ENCODE assay signal across 22 cellular contexts in genomic region chr12:121813951-121814350, GRCh38. TPM values are rescaled to one million over a fixed set of nuclear protein-coding genes. Genes with fewer than 3 reads are reported as not detected.
A peak's percentile ranks its signal among the peaks of the same experiment; 100 is the strongest.
DNase-seq lines count a peak whose midpoint lies in the region; ATAC-seq, FAIRE-seq and TF ChIP-seq lines count a peak whose summit lies in the region.
"Had no signal": no experiment of that assay in that cellular context is flagged by ENCODE, and none has a peak within 500 bp of the region (broad histone marks: within the 10 kb centered on the region; RNA-seq: fewer than 3 reads in every experiment).

No MANE protein-coding gene starts in this region.

- peak overlapping the region; percentile 73 for H3K27ac Mint-ChIP-seq in activated CD4-positive, alpha-beta memory T cell treated with anti-CD3 and anti-CD28 coated beads, Interleukin-2, amount 10 ng/mL, durations not matched to agents 7 days and 5 days
- H3K27ac Mint-ChIP-seq in activated CD4-positive, alpha-beta memory T cell treated with anti-CD3 and anti-CD28 coated beads for 36 hours, result no peak overlapping the region
- peak overlapping the region; percentile 69 for H3K27ac Mint-ChIP-seq in CD4-positive, alpha-beta T cell
- H3K27ac Mint-ChIP-seq in WTC11, result no peak overlapping the region

- H3K36me3 Mint-ChIP-seq in activated CD4-positive, alpha-beta memory T cell treated with anti-CD3 and anti-CD28 coated beads, Interleukin-2, amount 10 ng/mL, durations not matched to agents 7 days and 5 days (ENCODE audit: low read depth), result peaks cover 57% of the 10 kb centered on the region
- H3K36me3 Mint-ChIP-seq in activated CD4-positive, alpha-beta memory T cell treated with anti-CD3 and anti-CD28 coated beads for 36 hours, result peaks cover 40% of the 10 kb centered on the region
- peaks cover 80% of the 10 kb centered on the region for H3K36me3 Mint-ChIP-seq in CD4-positive, alpha-beta T cell (ENCODE audit: low read depth)
- peaks cover 21% of the 10 kb centered on the region for H3K36me3 Mint-ChIP-seq in WTC11

- H3K9ac ChIP-seq in keratinocyte (ENCODE audit: control insufficient read depth, extremely low read depth, insufficient read depth, low read length), result no peak overlapping the region

- peaks cover 51% of the 10 kb centered on the region for H3K79me2 ChIP-seq in keratinocyte (ENCODE audit: control insufficient read depth, insufficient read depth, low read length)

- H3K4me2 ChIP-seq in keratinocyte (ENCODE audit: control insufficient read depth, extremely low read depth, insufficient read depth, low read depth, low read length), result no peak overlapping the region

- peaks cover 43% of the 10 kb centered on the region for H3K4me1 Mint-ChIP-seq in activated CD4-positive, alpha-beta memory T cell treated with anti-CD3 and anti-CD28 coated beads, Interleukin-2, amount 10 ng/mL, durations not matched to agents 7 days and 5 days
- peaks cover 37% of the 10 kb centered on the region for H3K4me1 Mint-ChIP-seq in activated CD4-positive, alpha-beta memory T cell treated with anti-CD3 and anti-CD28 coated beads for 36 hours (ENCODE audit: low read depth)
- peaks cover 48% of the 10 kb centered on the region for H3K4me1 Mint-ChIP-seq in CD4-positive, alpha-beta T cell (ENCODE audit: low read depth)
- H3K4me1 Mint-ChIP-seq in WTC11, result peaks cover 23% of the 10 kb centered on the region

- no peaks in the 10 kb centered on the region for H3K9me3 Mint-ChIP-seq in activated CD4-positive, alpha-beta memory T cell treated with anti-CD3 and anti-CD28 coated beads, Interleukin-2, amount 10 ng/mL, durations not matched to agents 7 days and 5 days
- no peaks in the 10 kb centered on the region for H3K9me3 Mint-ChIP-seq in activated CD4-positive, alpha-beta memory T cell treated with anti-CD3 and anti-CD28 coated beads for 36 hours
- no peaks in the 10 kb centered on the region for H3K9me3 Mint-ChIP-seq in CD4-positive, alpha-beta T cell
- H3K9me3 Mint-ChIP-seq in WTC11, result no peaks in the 10 kb centered on the region

- no peak overlapping the region for H2AFZ ChIP-seq in keratinocyte (ENCODE audit: control insufficient read depth, low read length)

- peaks cover 27% of the 10 kb centered on the region for H3K4me1 ChIP-seq in keratinocyte (ENCODE audit: control insufficient read depth, extremely low read depth, insufficient read depth, low read length)

- H3K9me1 ChIP-seq in keratinocyte (ENCODE audit: control insufficient read depth, extremely low read depth, insufficient read depth, low read length), result no peaks in the 10 kb centered on the region

- dilution Hi-C loops in keratinocyte (cut with MboI; ENCODE audit: extremely low pct_ligation_motif_present, low sequenced_read_pairs), result no loop called here

- H3K4me3 Mint-ChIP-seq in activated CD4-positive, alpha-beta memory T cell treated with anti-CD3 and anti-CD28 coated beads, Interleukin-2, amount 10 ng/mL, durations not matched to agents 7 days and 5 days, result no peak overlapping the region
- H3K4me3 Mint-ChIP-seq in activated CD4-positive, alpha-beta memory T cell treated with anti-CD3 and anti-CD28 coated beads for 36 hours, result no peak overlapping the region
- H3K4me3 Mint-ChIP-seq in CD4-positive, alpha-beta T cell, result no peak overlapping the region
- H3K4me3 Mint-ChIP-seq in WTC11, result peak overlapping the region; percentile 87; the same call in 1 of the 2 replicates

- no peak overlapping the region for H3K27ac ChIP-seq in CD4-positive, alpha-beta T cell (ENCODE audit: low read depth, low read length)
- peak overlapping the region; percentile 2 for H3K27ac ChIP-seq in keratinocyte (ENCODE audit: control insufficient read depth, insufficient read depth, low read length)
- H3K27ac ChIP-seq: tibial nerve had no signal

- intact Hi-C loops in activated CD4-positive, alpha-beta memory T cell treated with anti-CD3 and anti-CD28 coated beads for 36 hours (cut with micrococcal nuclease), result loop anchor here (2.0 to 5.0 kb wide), 2 partner anchors 37 to 75 kb away; partner anchors contain the start of gene PSMD9
- intact Hi-C loops in CD4-positive, alpha-beta T cell (cut with DNase I, micrococcal nuclease), result loop anchor here in 1 of 2 experiments (2.0 kb wide), 1 partner anchor 117 kb away; no protein-coding TSS in a partner anchor

- CTCF ChIA-PET in activated CD4-positive, alpha-beta memory T cell treated with anti-CD3 and anti-CD28 coated beads, Interleukin-2, amount 10 ng/mL, durations not matched to agents 7 days and 5 days (lab: Charles Lee), result interaction anchor here (14.5 kb wide), 1 partner anchor 23 kb away, joined by 683 read pairs; the partner anchor contains the start of gene RHOF
- CTCF ChIA-PET in activated CD4-positive, alpha-beta memory T cell treated with anti-CD3 and anti-CD28 coated beads for 36 hours (lab: Charles Lee), result interaction anchor here (17.6 kb wide), 1 partner anchor 19 kb away, joined by 856 read pairs; the partner anchor contains the start of genes RHOF and SETD1B
- CTCF ChIA-PET in CD4-positive, alpha-beta T cell (lab: Charles Lee), result interaction anchor here (3.6 to 16.5 kb wide), 2 partner anchors 18 to 74 kb away, joined by 23 to 746 read pairs; partner anchors contain the start of genes PSMD9 and RHOF
- CTCF ChIA-PET in WTC11 (lab: Charles Lee), result no interaction called here

- no peaks in the 10 kb centered on the region for H3K9me3 ChIP-seq in CD4-positive, alpha-beta T cell (ENCODE audit: control insufficient read depth, low read length)
- H3K9me3 ChIP-seq in keratinocyte (ENCODE audit: control insufficient read depth, low read depth, low read length), result no peaks in the 10 kb centered on the region
- H3K9me3 ChIP-seq: tibial nerve had no signal

- no peak overlapping the region for H3K4me3 ChIP-seq in keratinocyte (ENCODE audit: control insufficient read depth in 2 of 3, extremely low read depth in 1 of 3, insufficient read depth in 2 of 3, low read depth in 1 of 3, low read length in 3 of 3)

- no peaks in the 10 kb centered on the region for H3K27me3 Mint-ChIP-seq in activated CD4-positive, alpha-beta memory T cell treated with anti-CD3 and anti-CD28 coated beads, Interleukin-2, amount 10 ng/mL, durations not matched to agents 7 days and 5 days
- no peaks in the 10 kb centered on the region for H3K27me3 Mint-ChIP-seq in activated CD4-positive, alpha-beta memory T cell treated with anti-CD3 and anti-CD28 coated beads for 36 hours
- no peaks in the 10 kb centered on the region for H3K27me3 Mint-ChIP-seq in CD4-positive, alpha-beta T cell
- no peaks in the 10 kb centered on the region for H3K27me3 Mint-ChIP-seq in WTC11 (ENCODE audit: low read depth)

- no peak for FAIRE-seq in keratinocyte (lab: Jason Lieb, UNC)
- FAIRE-seq: A204.1, astrocyte, colon had no signal

- no peaks in the 10 kb centered on the region for H3K27me3 ChIP-seq in CD4-positive, alpha-beta T cell (ENCODE audit: control insufficient read depth, insufficient read depth, low read length)
- no peaks in the 10 kb centered on the region for H3K27me3 ChIP-seq in keratinocyte (ENCODE audit: control insufficient read depth, extremely low read depth, insufficient read depth, low read length)
- H3K27me3 ChIP-seq: tibial nerve had no signal

- no peak for DNase-seq in activated CD4-positive, alpha-beta memory T cell treated with anti-CD3 and anti-CD28 coated beads, Interleukin-2, amount 10 ng/mL, durations not matched to agents 7 days and 5 days
- DNase-seq in activated CD4-positive, alpha-beta memory T cell treated with anti-CD3 and anti-CD28 coated beads for 36 hours, result no peak
- DNase-seq in CD4-positive, alpha-beta T cell, result no peak
- DNase-seq in WTC11 (ENCODE audit: low spot score), result no peak
- DNase-seq in keratinocyte (ENCODE audit: low read depth, low spot score), result no peak
- no peak for DNase-seq in NCI-H2171 (lab: John Stamatoyannopoulos, UW)
- DNase-seq in hippocampal formation (lab: John Stamatoyannopoulos, UW), result no peak
- no peak for DNase-seq in HuH-7 (ENCODE audit: low spot score)
- DNase-seq: activated CD4-positive, alpha-beta T cell treated with anti-CD3 and anti-CD28 coated beads, Interleukin-2, amount 50 U/mL, for 48 hours; activated effector memory CD4-positive, alpha-beta T cell treated with Interleukin-2 at 50 U/mL for 16 hours; DMS79 treated with DMSO at 0.1 percent for 48 hours; GOT3; midbrain; NCI-H1694; NCI-H2227 treated with DMSO at 0.1 percent for 48 hours; stimulated activated naive CD4-positive, alpha-beta T cell had no signal

- peaks cover 17% of the 10 kb centered on the region for H4K20me1 ChIP-seq in keratinocyte (ENCODE audit: control insufficient read depth, extremely low read depth, insufficient read depth, low read length)

- ATAC-seq in CD4-positive, alpha-beta T cell (ENCODE audit: poor library complexity), result no peak
- no peak for ATAC-seq in WTC11

- POLR2A ChIA-PET in activated CD4-positive, alpha-beta memory T cell treated with anti-CD3 and anti-CD28 coated beads, Interleukin-2, amount 10 ng/mL, durations not matched to agents 7 days and 5 days (lab: Charles Lee), result interaction anchor here (27.1 kb wide), 1 partner anchor 27 kb away, joined by 1170 read pairs; the partner anchor contains the start of gene RHOF
- POLR2A ChIA-PET in activated CD4-positive, alpha-beta memory T cell treated with anti-CD3 and anti-CD28 coated beads for 36 hours (lab: Charles Lee), result no interaction called here
- POLR2A ChIA-PET in CD4-positive, alpha-beta T cell (lab: Charles Lee), result interaction anchor here (34.6 kb wide), 1 partner anchor 26 kb away, joined by 1869 read pairs; the partner anchor contains the start of genes RHOF and SETD1B
- POLR2A ChIA-PET in WTC11 (lab: Charles Lee), result no interaction called here

- H3K36me3 ChIP-seq in keratinocyte (ENCODE audit: control insufficient read depth in 2 of 2, extremely low read depth in 1 of 2, insufficient read depth in 2 of 2, low read length in 2 of 2), result peaks cover 48 to 50% of the 10 kb centered on the region in 2 experiments

- no peak for TF ChIP-seq CTCF in CD4-positive, alpha-beta T cell (IDR thresholded peaks at IDR 0.05)
- no peak for TF ChIP-seq CTCF in WTC11 (IDR thresholded peaks at IDR 0.05)
- TF ChIP-seq CTCF in keratinocyte (optimal IDR thresholded peaks at IDR 0.05 in 1 of 3, IDR thresholded peaks at IDR 0.05 in 1 of 3, conservative IDR thresholded peaks at IDR 0.05 in 1 of 3; ENCODE audit: extremely low read depth in 1 of 3, insufficient read depth in 2 of 3, low read length in 3 of 3), result no peak

RNA-seq across cellular contexts. Expression of gene SETD1B, which starts 10.1 kb away (rescaled TPM):
- 10 to 100 TPM; 26.5 to 26.9 TPM for total RNA-seq in activated CD4-positive, alpha-beta memory T cell treated with anti-CD3 and anti-CD28 coated beads, Interleukin-2, amount 10 ng/mL, durations not matched to agents 7 days and 5 days
- 10 to 100 TPM; 14.1 to 15.2 TPM for total RNA-seq in activated CD4-positive, alpha-beta memory T cell treated with anti-CD3 and anti-CD28 coated beads for 36 hours
- 100 to 1,000 TPM; 146 to 151 TPM for total RNA-seq in CD4-positive, alpha-beta T cell
- 18.0 to 19.5 TPM (median 18.4 TPM) in 3 replicates for total RNA-seq in WTC11 (2021)
- polyA plus RNA-seq in keratinocyte, result 0.71 to 1.2 TPM (median 0.72 TPM) in 3 replicates
- 2.3 TPM for polyA plus RNA-seq in keratinocyte (2011; ENCODE audit: low read depth)
- 0.83 and 1.4 TPM in 2 replicates for polyA plus RNA-seq in keratinocyte (2011; cell fraction: cytosol; rRNA removed)
- polyA plus RNA-seq in keratinocyte (2011; cell fraction: nucleus; rRNA removed), result 7.9 and 9.7 TPM in 2 replicates
- polyA plus RNA-seq in keratinocyte (2012; ENCODE audit: low replicate concordance), result 5.2 and 6.0 TPM in 2 replicates
- 1.5 to 8.6 TPM (median 2.4 TPM) in 3 replicates for polyA minus RNA-seq in keratinocyte
- polyA minus RNA-seq in keratinocyte (2011; cell fraction: cytosol; rRNA and poly(A)+ RNA removed), result 4.0 TPM
- polyA minus RNA-seq in keratinocyte (2011; cell fraction: nucleus; rRNA and poly(A)+ RNA removed), result 5.5 and 6.5 TPM in 2 replicates

RNA-seq across cellular contexts. Expression of gene RHOF, which starts 20.5 kb away (rescaled TPM):
- total RNA-seq in activated CD4-positive, alpha-beta memory T cell treated with anti-CD3 and anti-CD28 coated beads, Interleukin-2, amount 10 ng/mL, durations not matched to agents 7 days and 5 days, result 100 to 1,000 TPM; 157 to 163 TPM
- 100 to 1,000 TPM; 136 to 141 TPM for total RNA-seq in activated CD4-positive, alpha-beta memory T cell treated with anti-CD3 and anti-CD28 coated beads for 36 hours
- total RNA-seq in CD4-positive, alpha-beta T cell, result 100 to 1,000 TPM; 155 to 164 TPM
- 35.8 to 45.3 TPM (median 36.2 TPM) in 3 replicates for total RNA-seq in WTC11 (2021)
- polyA plus RNA-seq in keratinocyte, result 2.8 to 4.3 TPM (median 4.1 TPM) in 3 replicates
- 3.3 TPM for polyA plus RNA-seq in keratinocyte (2011; ENCODE audit: low read depth)
- 3.1 and 5.3 TPM in 2 replicates for polyA plus RNA-seq in keratinocyte (2011; cell fraction: cytosol; rRNA removed)
- 4.8 and 5.9 TPM in 2 replicates for polyA plus RNA-seq in keratinocyte (2011; cell fraction: nucleus; rRNA removed)
- polyA plus RNA-seq in keratinocyte (2012; ENCODE audit: low replicate concordance), result 2.5 and 6.1 TPM in 2 replicates
- polyA minus RNA-seq in keratinocyte, result 7.0 to 7.7 TPM (median 7.7 TPM) in 3 replicates
- polyA minus RNA-seq in keratinocyte (2011; cell fraction: cytosol; rRNA and poly(A)+ RNA removed), result 11.5 TPM
- 3.7 and 4.3 TPM in 2 replicates for polyA minus RNA-seq in keratinocyte (2011; cell fraction: nucleus; rRNA and poly(A)+ RNA removed)

RNA-seq across cellular contexts. Expression of gene HPD, which starts 44.7 kb away (rescaled TPM):
- total RNA-seq in activated CD4-positive, alpha-beta memory T cell treated with anti-CD3 and anti-CD28 coated beads, Interleukin-2, amount 10 ng/mL, durations not matched to agents 7 days and 5 days, result not detected
- total RNA-seq in activated CD4-positive, alpha-beta memory T cell treated with anti-CD3 and anti-CD28 coated beads for 36 hours, result not detected
- not detected for total RNA-seq in CD4-positive, alpha-beta T cell
- 0.39 to 0.48 TPM (median 0.44 TPM) in 3 replicates for total RNA-seq in WTC11 (2021)
- not detected in 3 replicates for polyA plus RNA-seq in keratinocyte
- not detected for polyA plus RNA-seq in keratinocyte (2011; ENCODE audit: low read depth)
- polyA plus RNA-seq in keratinocyte (2011; cell fraction: cytosol; rRNA removed), result not detected in 2 replicates
- polyA plus RNA-seq in keratinocyte (2011; cell fraction: nucleus; rRNA removed), result not detected in 2 replicates
- polyA plus RNA-seq in keratinocyte (2012; ENCODE audit: low replicate concordance), result not detected in 2 replicates
- polyA minus RNA-seq in keratinocyte, result not detected in 3 replicates
- not detected for polyA minus RNA-seq in keratinocyte (2011; cell fraction: cytosol; rRNA and poly(A)+ RNA removed)
- not detected in 2 replicates for polyA minus RNA-seq in keratinocyte (2011; cell fraction: nucleus; rRNA and poly(A)+ RNA removed)
- total RNA-seq: astrocyte, fibroblast of villous mesenchyme, RPMI7951 had no signal

Comparison
In these comparisons a context has a peak if more than half of its experiments do, and no peak if none do; other contexts are left out.
1. H3K27ac Mint-ChIP-seq: peak in activated CD4-positive, alpha-beta memory T cell treated with anti-CD3 and anti-CD28 coated beads, Interleukin-2, amount 10 ng/mL, durations not matched to agents 7 days and 5 days (single experiment) and CD4-positive, alpha-beta T cell (single experiment); none in activated CD4-positive, alpha-beta memory T cell treated with anti-CD3 and anti-CD28 coated beads for 36 hours (single experiment) and WTC11 (single experiment).
2. POLR2A ChIA-PET loops: an anchor here in activated CD4-positive, alpha-beta memory T cell treated with anti-CD3 and anti-CD28 coated beads, Interleukin-2, amount 10 ng/mL, durations not matched to agents 7 days and 5 days (27.1 kb wide) and CD4-positive, alpha-beta T cell (34.6 kb wide); none called in activated CD4-positive, alpha-beta memory T cell treated with anti-CD3 and anti-CD28 coated beads for 36 hours and WTC11.